Comparison of ENCODE assay signal across 19 cellular contexts in the genomic region with DNA sequence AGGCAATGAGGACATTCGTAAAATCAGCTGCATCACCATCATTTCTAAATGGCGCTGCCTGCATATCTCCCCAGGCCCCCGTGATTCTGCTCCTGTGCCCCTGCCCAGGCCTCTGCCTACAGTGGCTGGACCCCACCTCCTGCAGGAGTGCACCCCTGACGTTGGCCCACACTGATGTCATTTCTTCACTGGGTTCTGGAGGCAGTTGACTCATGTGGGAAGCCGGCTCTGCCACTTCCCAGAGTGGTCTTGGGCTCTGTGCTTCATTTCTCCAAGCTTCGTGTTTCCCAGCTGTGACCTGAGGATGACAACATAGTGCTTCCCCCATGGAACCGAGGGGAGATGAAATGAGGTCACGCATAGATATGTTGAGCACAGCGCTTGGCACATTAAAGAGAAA. TPM values are rescaled to one million over a fixed set of nuclear protein-coding genes. Genes with fewer than 3 reads are reported as not detected.
A peak's percentile ranks its signal among the peaks of the same experiment; 100 is the strongest.
DNase-seq lines count a peak whose midpoint lies in the region; ATAC-seq and TF ChIP-seq lines count a peak whose summit lies in the region.
"Had no signal": no experiment of that assay in that cellular context is flagged by ENCODE, and none has a peak within 500 bp of the region (broad histone marks: within the 10 kb centered on the region; RNA-seq: fewer than 3 reads in every experiment).

No MANE protein-coding gene starts in this region.

- TF ChIP-seq CTCF in DND-41 (IDR thresholded peaks at IDR 0.05; ENCODE audit: borderline replicate concordance, extremely low read depth, low read length, poor library complexity, severe bottlenecking) (no peak), stomach (IDR thresholded peaks at IDR 0.05) (no peak)

- peak overlapping the region; percentile 75 for H3K4me3 Mint-ChIP-seq in activated T-cell treated with anti-CD3 and anti-CD28 coated beads, Interleukin-2, amount 50 U/mL, for 4 hours
- H3K4me3 Mint-ChIP-seq in activated T-helper 2 cell treated with anti-CD3 and anti-CD28 coated beads, Interferon-gamma antibody, Interleukin-2, Interleukin-4, amounts not matched to agents 10 μg/mL and 5 μg/mL and 100 μg/mL, durations not matched to agents 14 hours and 24 hours and 36 hours (ENCODE audit: low read depth): peak overlapping the region; percentile 71
- H3K4me3 Mint-ChIP-seq: brain had no signal

- no peak for ATAC-seq in activated T-cell treated with anti-CD3 and anti-CD28 coated beads, Interleukin-2, amount 50 U/mL, for 4 hours
- ATAC-seq in DND-41 (ENCODE audit: insufficient read depth, low read depth) (0 out of 3 replicates have a peak, but pooled peaks have one; percentile 12), HG03469 (IDR thresholded peaks at IDR 0.05; ENCODE audit: unreplicated experiment) (no peak)
- ATAC-seq: gastroesophageal sphincter, right cardiac atrium had no signal

- TF ChIP-seq EP300 in stomach (IDR thresholded peaks at IDR 0.05): no peak

- H2AFZ ChIP-seq in DND-41 (ENCODE audit: low read depth, low read length): peak overlapping the region; percentile 68; the same call in 1 of the 2 replicates

- peaks cover 50% of the 10 kb centered on the region for H3K4me1 Mint-ChIP-seq in activated T-cell treated with anti-CD3 and anti-CD28 coated beads, Interleukin-2, amount 50 U/mL, for 4 hours (ENCODE audit: low read depth)
- peaks cover 36% of the 10 kb centered on the region for H3K4me1 Mint-ChIP-seq in activated T-helper 2 cell treated with anti-CD3 and anti-CD28 coated beads, Interferon-gamma antibody, Interleukin-2, Interleukin-4, amounts not matched to agents 10 μg/mL and 5 μg/mL and 100 μg/mL, durations not matched to agents 14 hours and 24 hours and 36 hours (ENCODE audit: low read depth)
- H3K4me1 Mint-ChIP-seq: brain had no signal

- peak overlapping the region; percentile 87 for H3K27ac Mint-ChIP-seq in activated T-helper 2 cell treated with anti-CD3 and anti-CD28 coated beads, Interferon-gamma antibody, Interleukin-2, Interleukin-4, amounts not matched to agents 10 μg/mL and 5 μg/mL and 100 μg/mL, durations not matched to agents 14 hours and 24 hours and 36 hours
- H3K27ac Mint-ChIP-seq: brain had no signal

- no peak overlapping the region for H3K4me2 ChIP-seq in DND-41 (ENCODE audit: insufficient read depth, low read length)

- H3K4me1 ChIP-seq in DND-41 (ENCODE audit: insufficient read depth, low read length): peaks cover 9% of the 10 kb centered on the region
- no peaks in the 10 kb centered on the region for H3K4me1 ChIP-seq in stomach
- H3K4me1 ChIP-seq: gastroesophageal sphincter had no signal

- no peaks in the 10 kb centered on the region for H3K36me3 Mint-ChIP-seq in activated T-cell treated with anti-CD3 and anti-CD28 coated beads, Interleukin-2, amount 50 U/mL, for 4 hours (ENCODE audit: insufficient read depth)
- no peaks in the 10 kb centered on the region for H3K36me3 Mint-ChIP-seq in activated T-helper 2 cell treated with anti-CD3 and anti-CD28 coated beads, Interferon-gamma antibody, Interleukin-2, Interleukin-4, amounts not matched to agents 10 μg/mL and 5 μg/mL and 100 μg/mL, durations not matched to agents 14 hours and 24 hours and 36 hours (ENCODE audit: low read depth)
- H3K36me3 Mint-ChIP-seq: brain had no signal

- H3K36me3 ChIP-seq in DND-41 (ENCODE audit: insufficient read depth, low read length): no peaks in the 10 kb centered on the region
- H3K36me3 ChIP-seq in stomach: no peaks in the 10 kb centered on the region
- H3K36me3 ChIP-seq: gastroesophageal sphincter, MG63 had no signal

- H3K79me2 ChIP-seq in DND-41 (ENCODE audit: insufficient read depth, low read length): no peaks in the 10 kb centered on the region

- no peaks in the 10 kb centered on the region for H4K20me1 ChIP-seq in DND-41 (ENCODE audit: insufficient read depth, low read length)

- DNase-seq in activated T-cell treated with anti-CD3 and anti-CD28 coated beads, Interleukin-2, amount 50 U/mL, for 4 hours: no peak
- no peak for DNase-seq in activated T-cell treated with anti-CD3 and anti-CD28 coated beads, Interleukin-2, amount 50 U/mL, for 48 hours
- DNase-seq in DND-41 (no peak), posterior vena cava (ENCODE audit: low spot score) (peak; percentile 64), COLO829 (ENCODE audit: low spot score) (no peak), stomach (no peak)
- DNase-seq in activated T-helper 2 cell treated with anti-CD3 and anti-CD28 coated beads, Interferon-gamma antibody, Interleukin-2, Interleukin-4, amounts not matched to agents 10 μg/mL and 5 μg/mL and 100 μg/mL, durations not matched to agents 14 hours and 24 hours and 36 hours (ENCODE audit: low spot score): no peak
- DNase-seq: dermis blood vessel endothelial cell, erythroblast, midbrain, NCI-H187, NCI-H510A, right cardiac atrium, SHP77 treated with DMSO at 0.1 percent for 48 hours, T1000 had no signal

- H3K9me3 ChIP-seq in DND-41 (ENCODE audit: insufficient read depth, low read length, severe bottlenecking) (no peaks in the 10 kb centered on the region), stomach (no peaks in the 10 kb centered on the region)
- H3K9me3 ChIP-seq: gastroesophageal sphincter, MG63 had no signal

- H3K27me3 Mint-ChIP-seq in activated T-cell treated with anti-CD3 and anti-CD28 coated beads, Interleukin-2, amount 50 U/mL, for 4 hours (ENCODE audit: low read depth): no peaks in the 10 kb centered on the region
- no peaks in the 10 kb centered on the region for H3K27me3 Mint-ChIP-seq in activated T-helper 2 cell treated with anti-CD3 and anti-CD28 coated beads, Interferon-gamma antibody, Interleukin-2, Interleukin-4, amounts not matched to agents 10 μg/mL and 5 μg/mL and 100 μg/mL, durations not matched to agents 14 hours and 24 hours and 36 hours (ENCODE audit: low read depth)

- no peak overlapping the region for H3K9ac ChIP-seq in DND-41 (ENCODE audit: low read depth, low read length)

- H3K4me3 ChIP-seq in DND-41 (ENCODE audit: low read depth in 1 of 2, low read length in 2 of 2): no peak overlapping the region
- H3K4me3 ChIP-seq in stomach: no peak overlapping the region
- H3K4me3 ChIP-seq: gastroesophageal sphincter, MG63 had no signal

- no peaks in the 10 kb centered on the region for H3K9me3 Mint-ChIP-seq in activated T-cell treated with anti-CD3 and anti-CD28 coated beads, Interleukin-2, amount 50 U/mL, for 4 hours
- no peaks in the 10 kb centered on the region for H3K9me3 Mint-ChIP-seq in activated T-helper 2 cell treated with anti-CD3 and anti-CD28 coated beads, Interferon-gamma antibody, Interleukin-2, Interleukin-4, amounts not matched to agents 10 μg/mL and 5 μg/mL and 100 μg/mL, durations not matched to agents 14 hours and 24 hours and 36 hours
- H3K9me3 Mint-ChIP-seq: brain had no signal

- TF ChIP-seq POLR2A in stomach (IDR thresholded peaks at IDR 0.05): no peak

- intact Hi-C loops in activated T-helper 2 cell treated with anti-CD3 and anti-CD28 coated beads, Interferon-gamma antibody, Interleukin-2, Interleukin-4, amounts not matched to agents 10 μg/mL and 5 μg/mL and 100 μg/mL, durations not matched to agents 14 hours and 24 hours and 36 hours (cut with micrococcal nuclease): no loop called here
- intact Hi-C loops in posterior vena cava (cut with DNase I): no loop called here
- intact Hi-C loops in stomach (cut with DNase I; ENCODE audit: low total_unique reads): no loop called here

- H3K27ac ChIP-seq in DND-41 (ENCODE audit: low read length) (no peak overlapping the region), stomach (no peak overlapping the region)
- H3K27ac ChIP-seq: gastroesophageal sphincter had no signal

- 70 to 76% (median 74%) methylated on average over 8 to 9 of the region's 9 CpGs for WGBS in stomach, 5 donors

- H3K27me3 ChIP-seq in DND-41 (ENCODE audit: insufficient read depth, low read length, poor library complexity) (no peaks in the 10 kb centered on the region), stomach (peaks cover 0 to 30% (median 6%) of the 10 kb centered on the region in 3 donors)
- H3K27me3 ChIP-seq: MG63 had no signal

RNA-seq across cellular contexts. Expression of a gene that starts 19.9 kb away (rescaled TPM):
- 10 to 100 TPM; 17.4 to 30.2 (median 26.7) TPM for total RNA-seq in activated T-cell treated with anti-CD3 and anti-CD28 coated beads, Interleukin-2, amount 50 U/mL, for 4 hours
- 37.4 and 39.6 TPM in 2 replicates for total RNA-seq in activated T-helper 2 cell treated with anti-CD3 and anti-CD28 coated beads, Interferon-gamma antibody, Interleukin-2, Interleukin-4, amounts not matched to agents 10 μg/mL and 5 μg/mL and 100 μg/mL, durations not matched to agents 14 hours and 24 hours and 36 hours
- total RNA-seq in posterior vena cava (1 to 10 TPM in 1 of 2 donors, under 1 TPM in 1; 0.71 to 1.0 TPM), stomach (1 to 10 TPM in 2 of 5 donors, not detected in 3; 3.2 to 3.7 TPM)
- polyA plus RNA-seq in stomach: 1 to 10 TPM; 1.7 to 3.1 (median 2.6) TPM
